In the genomic region with DNA sequence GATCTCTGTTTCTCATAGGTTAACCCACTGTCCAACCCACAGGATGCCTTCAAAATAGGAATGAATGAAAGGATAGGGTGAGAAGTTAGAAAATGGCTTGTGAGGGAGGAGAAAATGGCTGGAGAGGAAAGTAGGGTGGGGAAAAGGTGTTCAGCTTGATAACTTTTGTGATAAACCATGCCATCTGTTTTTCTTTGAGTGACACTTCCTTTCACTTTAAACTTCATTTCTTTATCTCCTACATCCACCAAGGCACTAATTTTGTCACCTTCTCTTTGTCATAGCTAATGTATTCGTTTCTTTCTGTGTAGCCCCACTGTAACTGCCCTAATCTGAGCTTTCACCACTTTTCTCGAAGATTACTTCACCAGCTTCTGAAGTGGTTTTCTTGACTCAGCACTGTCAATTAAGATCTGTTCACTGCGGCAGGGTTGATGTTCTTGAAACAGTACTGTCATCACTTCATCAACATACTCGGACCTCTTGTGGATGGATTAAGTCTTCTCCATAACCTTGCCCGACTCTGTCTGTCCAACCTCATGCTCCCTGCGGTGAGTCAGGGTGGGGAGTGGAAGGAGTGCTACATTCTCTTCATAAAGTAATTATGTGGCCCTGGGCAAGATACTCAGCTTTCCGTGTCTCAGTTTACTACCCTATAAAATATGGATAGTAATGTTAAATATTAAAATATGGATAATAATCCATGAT, we compare ENCODE assay signal across 13 cellular contexts. TPM values are rescaled to one million over a fixed set of nuclear protein-coding genes. Genes with fewer than 3 reads are reported as not detected.
DNase-seq lines count a peak whose midpoint lies in the region; ATAC-seq, FAIRE-seq and TF ChIP-seq lines count a peak whose summit lies in the region.
"Had no signal": no experiment of that assay in that cellular context is flagged by ENCODE, and none has a peak within 500 bp of the region (broad histone marks: within the 10 kb centered on the region; RNA-seq: fewer than 3 reads in every experiment).

No MANE protein-coding gene starts in this region.

- H3K4me1 Mint-ChIP-seq in activated CD8-positive, alpha-beta memory T cell treated with anti-CD3 and anti-CD28 coated beads, Interleukin-2, amount 10 ng/mL, durations not matched to agents 7 days and 5 days = peaks cover 20% of the 10 kb centered on the region

- H3K9me3 Mint-ChIP-seq in activated CD8-positive, alpha-beta memory T cell treated with anti-CD3 and anti-CD28 coated beads, Interleukin-2, amount 10 ng/mL, durations not matched to agents 7 days and 5 days (ENCODE audit: low read depth) = no peaks in the 10 kb centered on the region

- no peak for FAIRE-seq in small intestine (lab: Jason Lieb, UNC)
- FAIRE-seq: GM19239 had no signal

- H3K4me1 ChIP-seq in SJSA1 (replicated peaks) (peaks cover 14% of the 10 kb centered on the region), suprapubic skin (peaks cover 6% of the 10 kb centered on the region), small intestine (ENCODE audit: control insufficient read depth in 2 of 2, insufficient read depth in 1 of 2, low read depth in 1 of 2, low read length in 1 of 2) (no peaks in the 10 kb centered on the region)

- no peaks in the 10 kb centered on the region for H3K27me3 ChIP-seq in SJSA1 (replicated peaks)
- no peaks in the 10 kb centered on the region for H3K27me3 ChIP-seq in suprapubic skin
- H3K27me3 ChIP-seq in small intestine (ENCODE audit: control insufficient read depth in 2 of 2, insufficient read depth in 2 of 2, low read length in 2 of 2) = no peaks in the 10 kb centered on the region

- no peak for TF ChIP-seq EP300 in suprapubic skin (IDR thresholded peaks at IDR 0.05)

- no peak for DNase-seq in activated CD8-positive, alpha-beta memory T cell treated with anti-CD3 and anti-CD28 coated beads, Interleukin-2, amount 10 ng/mL, durations not matched to agents 7 days and 5 days
- DNase-seq in activated CD8-positive, alpha-beta memory T cell treated with anti-CD3 and anti-CD28 coated beads for 24 hours = no peak
- DNase-seq in SJSA1 (ENCODE audit: low read depth in 1 of 2, low spot score in 2 of 2) (peak; percentile 47 to 52), epithelial cell of esophagus (ENCODE audit: low read depth) (peak; percentile 77), suprapubic skin (ENCODE audit: low spot score in 2 of 2) (no peak), small intestine (no peak)
- DNase-seq in stimulated activated CD4-positive, alpha-beta T cell treated with anti-CD3 and anti-CD28 coated beads, Interleukin-4, amount 100 ng/mL, for 1 hour = no peak
- DNase-seq in effector CD4-positive, alpha-beta T cell = no peak
- DNase-seq: NCI-H446, SW 1271 had no signal

- no peak overlapping the region for H3K4me3 ChIP-seq in SJSA1
- no peak overlapping the region for H3K4me3 ChIP-seq in epithelial cell of esophagus (ENCODE audit: low read length)
- H3K4me3 ChIP-seq in suprapubic skin = no peak overlapping the region
- H3K4me3 ChIP-seq in small intestine (ENCODE audit: low read depth in 1 of 2, low read length in 2 of 2) = no peak overlapping the region

- 63% methylated on average over 7 of the region's 7 CpGs for WGBS in suprapubic skin
- 71 to 83% (median 77%) methylated on average over 7 of the region's 7 CpGs for whole genome bisulfite sequencing in small intestine, 3 donors

- no peaks in the 10 kb centered on the region for H3K36me3 ChIP-seq in SJSA1
- H3K36me3 ChIP-seq in suprapubic skin = no peaks in the 10 kb centered on the region
- no peaks in the 10 kb centered on the region for H3K36me3 ChIP-seq in small intestine (ENCODE audit: control insufficient read depth in 2 of 2, insufficient read depth in 2 of 2, low read length in 2 of 2)

- peaks cover 2% of the 10 kb centered on the region for H3K36me3 Mint-ChIP-seq in activated CD8-positive, alpha-beta memory T cell treated with anti-CD3 and anti-CD28 coated beads, Interleukin-2, amount 10 ng/mL, durations not matched to agents 7 days and 5 days

- H3K9me3 ChIP-seq in SJSA1 (replicated peaks) = no peaks in the 10 kb centered on the region
- H3K9me3 ChIP-seq in suprapubic skin = no peaks in the 10 kb centered on the region
- H3K9me3 ChIP-seq in small intestine (ENCODE audit: control insufficient read depth, low read depth) = no peaks in the 10 kb centered on the region

- no peaks in the 10 kb centered on the region for H3K27me3 Mint-ChIP-seq in activated CD8-positive, alpha-beta memory T cell treated with anti-CD3 and anti-CD28 coated beads, Interleukin-2, amount 10 ng/mL, durations not matched to agents 7 days and 5 days

- TF ChIP-seq POLR2A in suprapubic skin (IDR thresholded peaks at IDR 0.05) = no peak

- 0 out of 2 replicates have a peak overlapping the region, but pooled peaks have one; percentile 5 for H3K27ac ChIP-seq in SJSA1
- H3K27ac ChIP-seq in suprapubic skin = peak overlapping the region; percentile 34
- no peak overlapping the region for H3K27ac ChIP-seq in small intestine (ENCODE audit: low read depth in 1 of 2, low read length in 1 of 2)

- CTCF ChIA-PET in activated CD8-positive, alpha-beta memory T cell treated with anti-CD3 and anti-CD28 coated beads, Interleukin-2, amount 10 ng/mL, durations not matched to agents 7 days and 5 days (lab: Charles Lee) = interaction anchor here (0.8 kb wide), 1 partner anchor 835 kb away, joined by 3 read pairs; no protein-coding TSS in a partner anchor

- TF ChIP-seq CTCF in epithelial cell of esophagus (IDR thresholded peaks at IDR 0.05; ENCODE audit: insufficient read depth, low read depth, low read length, missing control alignments) (no peak), suprapubic skin (IDR thresholded peaks at IDR 0.05) (no peak)

- peak overlapping the region; percentile 43 for H3K27ac Mint-ChIP-seq in activated CD8-positive, alpha-beta memory T cell treated with anti-CD3 and anti-CD28 coated beads, Interleukin-2, amount 10 ng/mL, durations not matched to agents 7 days and 5 days

- peak overlapping the region; percentile 4 for H3K4me3 Mint-ChIP-seq in activated CD8-positive, alpha-beta memory T cell treated with anti-CD3 and anti-CD28 coated beads, Interleukin-2, amount 10 ng/mL, durations not matched to agents 7 days and 5 days

- ATAC-seq in activated CD8-positive, alpha-beta memory T cell treated with anti-CD3 and anti-CD28 coated beads, Interleukin-2, amount 10 ng/mL, durations not matched to agents 7 days and 5 days = peak; percentile 47

RNA-seq across cellular contexts. Expression of gene KRT10, which starts 5.5 kb away (rescaled TPM):
- total RNA-seq in activated CD8-positive, alpha-beta memory T cell treated with anti-CD3 and anti-CD28 coated beads, Interleukin-2, amount 10 ng/mL, durations not matched to agents 7 days and 5 days = 10 to 100 TPM; 19.2 to 33.7 TPM
- total RNA-seq in SJSA1 (2014; rRNA removed; shearing (Covaris generic)) = 29.7 and 73.0 TPM in 2 replicates
- 1,000 to 10,000 TPM; 3,788 to 5,963 (median 5,237) TPM for total RNA-seq in suprapubic skin
- 10 to 100 TPM; 18.7 to 51.3 (median 36.9) TPM for polyA plus RNA-seq in small intestine

RNA-seq across cellular contexts. Expression of gene KRT28, which starts 28.1 kb away (rescaled TPM):
- total RNA-seq in activated CD8-positive, alpha-beta memory T cell treated with anti-CD3 and anti-CD28 coated beads, Interleukin-2, amount 10 ng/mL, durations not matched to agents 7 days and 5 days = not detected
- total RNA-seq in SJSA1 (2014; rRNA removed; shearing (Covaris generic)) = not detected in 2 replicates
- total RNA-seq in suprapubic skin = 10 to 100 TPM in 2 of 4 donors, 1 to 10 TPM in 2; 1.0 to 32.0 (median 11.6) TPM
- not detected for polyA plus RNA-seq in small intestine
- total RNA-seq: pulmonary artery endothelial cell had no signal

RNA-seq across cellular contexts. Expression of gene KRT12, which starts 39.1 kb away (rescaled TPM):
- not detected for total RNA-seq in activated CD8-positive, alpha-beta memory T cell treated with anti-CD3 and anti-CD28 coated beads, Interleukin-2, amount 10 ng/mL, durations not matched to agents 7 days and 5 days
- total RNA-seq in SJSA1 (2014; rRNA removed; shearing (Covaris generic)) = not detected in 2 replicates
- not detected for total RNA-seq in suprapubic skin
- polyA plus RNA-seq in small intestine = 1 to 10 TPM in 2 of 3 donors, under 1 TPM in 1; 0.33 to 9.2 (median 5.9) TPM
- total RNA-seq: lower leg skin, pulmonary artery endothelial cell had no signal

RNA-seq across cellular contexts. Expression of gene KRT27, which starts 45.5 kb away (rescaled TPM):
- not detected for total RNA-seq in activated CD8-positive, alpha-beta memory T cell treated with anti-CD3 and anti-CD28 coated beads, Interleukin-2, amount 10 ng/mL, durations not matched to agents 7 days and 5 days
- not detected in 2 replicates for total RNA-seq in SJSA1 (2014; rRNA removed; shearing (Covaris generic))
- total RNA-seq in suprapubic skin = 100 to 1,000 TPM in 1 of 4 donors, 10 to 100 TPM in 2, 1 to 10 TPM in 1; 1.9 to 150 (median 39.1) TPM
- polyA plus RNA-seq in small intestine = under 1 TPM in 1 of 3 donors, not detected in 2; 0.03 TPM
- total RNA-seq: pulmonary artery endothelial cell had no signal

RNA-seq across cellular contexts. Expression of gene KRT26, which starts 55.9 kb away (rescaled TPM):
- total RNA-seq in activated CD8-positive, alpha-beta memory T cell treated with anti-CD3 and anti-CD28 coated beads, Interleukin-2, amount 10 ng/mL, durations not matched to agents 7 days and 5 days = not detected
- not detected in 2 replicates for total RNA-seq in SJSA1 (2014; rRNA removed; shearing (Covaris generic))
- 1 to 10 TPM in 2 of 4 donors, under 1 TPM in 2; 0.34 to 7.2 (median 1.8) TPM for total RNA-seq in suprapubic skin
- polyA plus RNA-seq in small intestine = not detected
- total RNA-seq: pulmonary artery endothelial cell had no signal

Comparison
In these comparisons a context has a peak if more than half of its experiments do, and no peak if none do; other contexts are left out.
1. DNase-seq: peak in SJSA1 (2 of 2) and epithelial cell of esophagus (single experiment); none in activated CD8-positive, alpha-beta memory T cell treated with anti-CD3 and anti-CD28 coated beads, Interleukin-2, amount 10 ng/mL, durations not matched to agents 7 days and 5 days (single experiment), activated CD8-positive, alpha-beta memory T cell treated with anti-CD3 and anti-CD28 coated beads for 24 hours (single experiment), suprapubic skin (0 of 2), small intestine (single experiment), stimulated activated CD4-positive, alpha-beta T cell treated with anti-CD3 and anti-CD28 coated beads, Interleukin-4, amount 100 ng/mL, for 1 hour (single experiment) and effector CD4-positive, alpha-beta T cell (single experiment).
2. H3K27ac ChIP-seq: peak in SJSA1 (single experiment) and suprapubic skin (single experiment); none in small intestine (0 of 2).
3. RNA of gene KRT10, which starts 5.5 kb away (total RNA-seq): 3,788 to 5,963 TPM in suprapubic skin; 29.7 to 73.0 TPM in SJSA1 and 19.2 to 33.7 TPM in activated CD8-positive, alpha-beta memory T cell treated with anti-CD3 and anti-CD28 coated beads, Interleukin-2, amount 10 ng/mL, durations not matched to agents 7 days and 5 days; every median in the first group is over 10 times any median in the second.